ENCODE assay signal across 8 cellular contexts in the genomic region with DNA sequence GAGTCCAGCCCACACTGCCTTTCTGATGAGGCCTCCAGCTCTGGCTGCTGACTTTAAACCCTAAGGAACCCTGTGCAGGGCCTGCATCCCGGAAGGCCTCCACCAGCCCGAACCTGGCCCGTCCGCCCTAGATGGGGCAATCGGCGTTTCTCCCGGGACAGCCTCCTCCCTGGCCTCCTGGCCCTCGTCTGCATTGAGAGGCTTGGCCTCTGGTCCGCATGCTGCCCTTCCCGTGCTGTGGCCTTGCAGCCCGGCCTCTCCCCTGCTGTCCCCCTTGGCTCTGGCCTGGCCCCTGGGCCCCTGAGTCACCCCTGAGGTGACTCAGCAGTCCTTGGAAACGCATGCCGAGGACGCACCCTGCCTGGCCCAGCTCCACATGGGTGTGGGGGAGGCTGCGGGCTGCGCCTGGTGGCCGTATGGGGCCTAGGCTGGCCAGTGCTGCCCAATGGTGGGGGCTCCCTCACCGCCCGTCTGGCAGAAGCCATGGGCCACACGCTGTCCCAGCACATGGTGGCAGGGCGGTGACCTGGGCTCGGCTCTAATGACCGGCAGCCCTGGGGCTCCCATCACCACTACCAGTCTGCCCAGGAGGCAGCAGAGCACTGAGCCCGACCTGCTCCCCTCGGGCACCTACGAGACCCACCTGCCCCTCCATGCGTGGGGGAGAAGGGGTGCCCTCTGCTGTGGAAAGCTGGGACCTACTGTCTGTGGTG. TPM values are rescaled to one million over a fixed set of nuclear protein-coding genes. Genes with fewer than 3 reads are reported as not detected.
DNase-seq lines count a peak whose midpoint lies in the region; ATAC-seq and TF ChIP-seq lines count a peak whose summit lies in the region.

No MANE protein-coding gene starts in this region.

- no peaks in the 10 kb centered on the region for H3K27me3 Mint-ChIP-seq in activated naive CD4-positive, alpha-beta T cell treated with anti-CD3 and anti-CD28 coated beads, Interleukin-2, amount 10 ng/mL, durations not matched to agents 7 days and 5 days

- H3K4me1 Mint-ChIP-seq in activated naive CD4-positive, alpha-beta T cell treated with anti-CD3 and anti-CD28 coated beads, Interleukin-2, amount 10 ng/mL, durations not matched to agents 7 days and 5 days = peaks cover 83% of the 10 kb centered on the region

- DNase-seq in ELF-1 (ENCODE audit: low read depth, low spot score) (peak; percentile 44), SJSA1 (ENCODE audit: low read depth in 1 of 2, low spot score in 2 of 2) (peak; percentile 83 to 92), foreskin fibroblast (peak; percentile 98 to 99), prostate gland (ENCODE audit: low spot score) (no peak), NCI-H1417 (lab: John Stamatoyannopoulos, UW) (no peak)
- no peak for DNase-seq in activated naive CD4-positive, alpha-beta T cell treated with anti-CD3 and anti-CD28 coated beads, Interleukin-2, amount 10 ng/mL, durations not matched to agents 7 days and 5 days

- H3K36me3 ChIP-seq in SJSA1 (peaks cover 39% of the 10 kb centered on the region), prostate gland (no peaks in the 10 kb centered on the region)

- intact Hi-C loops in prostate gland (cut with DNase I) = no loop called here

- H3K27ac ChIP-seq in SJSA1 (peak overlapping the region; percentile 85), prostate gland (peak overlapping the region; percentile 61 to 70)

- TF ChIP-seq CTCF in foreskin fibroblast (IDR thresholded peaks at IDR 0.05; ENCODE audit: low read depth, low read length) (no peak), prostate gland (IDR thresholded peaks at IDR 0.05) (no peak)

- H3K27ac Mint-ChIP-seq in activated naive CD4-positive, alpha-beta T cell treated with anti-CD3 and anti-CD28 coated beads, Interleukin-2, amount 10 ng/mL, durations not matched to agents 7 days and 5 days = no peak overlapping the region

- H3K9me3 Mint-ChIP-seq in activated naive CD4-positive, alpha-beta T cell treated with anti-CD3 and anti-CD28 coated beads, Interleukin-2, amount 10 ng/mL, durations not matched to agents 7 days and 5 days = no peaks in the 10 kb centered on the region

- H3K4me3 ChIP-seq in SJSA1 (no peak overlapping the region), foreskin fibroblast (ENCODE audit: low read depth in 1 of 2, low read length in 2 of 2) (peak overlapping the region in 1 of 2 donors; percentile 2), prostate gland (no peak overlapping the region)

- WGBS in prostate gland = 54% methylated on average over 26 of the region's 27 CpGs

- no peak overlapping the region for H3K4me3 Mint-ChIP-seq in activated naive CD4-positive, alpha-beta T cell treated with anti-CD3 and anti-CD28 coated beads, Interleukin-2, amount 10 ng/mL, durations not matched to agents 7 days and 5 days

- no peak for ATAC-seq in activated CD4-positive, CD25-positive, alpha-beta regulatory T cell treated with anti-CD3 and anti-CD28 coated beads, Interleukin-2, amount 50 U/mL, for 24 hours
- no peak for ATAC-seq in HG02938 (IDR thresholded peaks at IDR 0.05; ENCODE audit: unreplicated experiment)

- H3K4me1 ChIP-seq in SJSA1 (replicated peaks) (peaks cover 41% of the 10 kb centered on the region), prostate gland (replicated peaks) (peaks cover 45% of the 10 kb centered on the region)

- peaks cover 40% of the 10 kb centered on the region for H3K36me3 Mint-ChIP-seq in activated naive CD4-positive, alpha-beta T cell treated with anti-CD3 and anti-CD28 coated beads, Interleukin-2, amount 10 ng/mL, durations not matched to agents 7 days and 5 days

- CTCF ChIA-PET in activated naive CD4-positive, alpha-beta T cell treated with anti-CD3 and anti-CD28 coated beads, Interleukin-2, amount 10 ng/mL, durations not matched to agents 7 days and 5 days (lab: Charles Lee) = no interaction called here

- H3K9me3 ChIP-seq in SJSA1 (replicated peaks) (no peaks in the 10 kb centered on the region; the same call in 1 of the 2 replicates), prostate gland (no peaks in the 10 kb centered on the region)

- no peak for TF ChIP-seq POLR2A in prostate gland (IDR thresholded peaks at IDR 0.05)

- H3K27me3 ChIP-seq in SJSA1 (replicated peaks) (no peaks in the 10 kb centered on the region), prostate gland (replicated peaks; ENCODE audit: insufficient read depth) (no peaks in the 10 kb centered on the region)

RNA-seq across cellular contexts. Expression of gene SH3GL1, which starts 25.7 kb away (rescaled TPM):
- total RNA-seq in SJSA1 (2014; rRNA removed; shearing (Covaris generic)) = 60.5 and 79.7 TPM in 2 replicates
- total RNA-seq in prostate gland = 10 to 100 TPM; 35.4 to 54.7 TPM

RNA-seq across cellular contexts. Expression of gene CHAF1A, which starts 27.8 kb away (rescaled TPM):
- total RNA-seq in SJSA1 (2014; rRNA removed; shearing (Covaris generic)) = 36.4 and 70.3 TPM in 2 replicates
- total RNA-seq in prostate gland = 10 to 100 TPM; 13.0 to 18.1 TPM

RNA-seq across cellular contexts. Expression of gene MPND, which starts 31.2 kb away (rescaled TPM):
- 4.6 and 6.5 TPM in 2 replicates for total RNA-seq in SJSA1 (2014; rRNA removed; shearing (Covaris generic))
- total RNA-seq in prostate gland = 10 to 100 TPM; 12.5 to 18.2 TPM

RNA-seq across cellular contexts. Expression of gene STAP2, which starts 36.0 kb away (rescaled TPM):
- 1.9 and 3.1 TPM in 2 replicates for total RNA-seq in SJSA1 (2014; rRNA removed; shearing (Covaris generic))
- 100 to 1,000 TPM in 1 of 2 donors, 10 to 100 TPM in 1; 47.9 to 107 TPM for total RNA-seq in prostate gland

Comparison
In these comparisons a context has a peak if more than half of its experiments do, and no peak if none do; other contexts are left out.
1. DNase-seq: peak in ELF-1 (single experiment), SJSA1 (2 of 2) and foreskin fibroblast (2 of 2); none in prostate gland (single experiment), NCI-H1417 (0 of 3) and activated naive CD4-positive, alpha-beta T cell treated with anti-CD3 and anti-CD28 coated beads, Interleukin-2, amount 10 ng/mL, durations not matched to agents 7 days and 5 days (single experiment).